In the genomic region with DNA sequence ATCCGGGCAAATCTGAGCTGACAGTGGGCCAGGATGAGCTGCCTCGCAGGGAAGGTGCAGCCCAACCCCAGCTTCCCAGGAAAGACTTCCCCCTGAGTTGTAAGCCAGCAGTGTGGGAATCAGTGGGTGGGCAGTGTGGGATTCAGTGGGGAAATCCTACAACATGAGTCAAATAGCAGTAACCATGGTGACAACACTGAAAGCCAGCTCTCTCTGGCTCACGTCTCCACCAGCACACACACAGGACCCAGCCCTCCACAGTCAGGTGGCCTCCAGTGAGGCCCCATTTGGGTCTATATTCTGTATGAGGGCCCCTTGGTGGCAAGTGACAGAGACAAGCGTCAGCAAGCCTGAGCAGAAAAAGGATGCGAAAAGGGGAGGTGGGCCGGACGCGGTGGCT, we compare ENCODE assay signal across 9 cellular contexts. TPM values are rescaled to one million over a fixed set of nuclear protein-coding genes. Genes with fewer than 3 reads are reported as not detected.
DNase-seq lines count a peak whose midpoint lies in the region; ATAC-seq and TF ChIP-seq lines count a peak whose summit lies in the region.
"Had no signal": no experiment of that assay in that cellular context is flagged by ENCODE, and none has a peak within 500 bp of the region (broad histone marks: within the 10 kb centered on the region; RNA-seq: fewer than 3 reads in every experiment).

No MANE protein-coding gene starts in this region.

- H4K20me1 ChIP-seq in smooth muscle cell (ENCODE audit: low read depth): no peaks in the 10 kb centered on the region

- peak overlapping the region; percentile 75 for H3K9ac ChIP-seq in smooth muscle cell (ENCODE audit: low read depth)

- intact Hi-C loops in adrenal gland (cut with DNase I): no loop called here
- intact Hi-C loops in head of caudate nucleus (cut with DNase I): no loop called here

- ATAC-seq in GM18868 (IDR thresholded peaks at IDR 0.05; ENCODE audit: unreplicated experiment): peak; percentile 40
- ATAC-seq in GM18870 (IDR thresholded peaks at IDR 0.05; ENCODE audit: unreplicated experiment): no peak
- no peak for ATAC-seq in left lobe of liver
- ATAC-seq in HG03025 (IDR thresholded peaks at IDR 0.05; ENCODE audit: low FRiP score, unreplicated experiment): no peak

- DNase-seq in adrenal gland: peak in 2 of 7 donors; percentile 24 to 38
- peak in 41 of 42 donors; percentile 20 to 85 (median 60) for DNase-seq in head of caudate nucleus
- peak; percentile 28 for DNase-seq in smooth muscle cell (lab: John Stamatoyannopoulos, UW; ENCODE audit: unreplicated experiment)
- no peak for DNase-seq in left lobe of liver (ENCODE audit: low spot score)
- DNase-seq in activated CD4-positive, alpha-beta T cell treated with anti-CD3 and anti-CD28 coated beads, Interleukin-2, amount 50 U/mL, for 4 hours: no peak
- DNase-seq: NK-92 treated with Interleukin-12 subunit alpha and Interleukin-12 subunit beta, amount 100 ng/mL, for 24 hours had no signal

- H3K36me3 ChIP-seq in adrenal gland (replicated peaks in 1 of 2) (no peaks in the 10 kb centered on the region), smooth muscle cell (ENCODE audit: low read depth) (no peaks in the 10 kb centered on the region)

- peak overlapping the region; percentile 77 for H3K4me2 ChIP-seq in smooth muscle cell

- TF ChIP-seq POLR2A in adrenal gland (IDR thresholded peaks at IDR 0.05): no peak

- H3K27me3 ChIP-seq in adrenal gland (no peaks in the 10 kb centered on the region), smooth muscle cell (ENCODE audit: low read depth) (no peaks in the 10 kb centered on the region)

- H3K9me3 ChIP-seq in adrenal gland (replicated peaks in 1 of 3) (no peaks in the 10 kb centered on the region), smooth muscle cell (replicated peaks; ENCODE audit: low read depth) (no peaks in the 10 kb centered on the region)

- peaks cover 24% of the 10 kb centered on the region for H3F3A ChIP-seq in smooth muscle cell (ENCODE audit: low read depth)

- 70 to 84% (median 77%) methylated on average over 8 of the region's 8 CpGs for WGBS in adrenal gland, 4 donors
- 58% methylated on average over 8 of the region's 8 CpGs for WGBS in smooth muscle cell (ENCODE audit: low lambda C conversion rate)

- no peak overlapping the region for H2AFZ ChIP-seq in smooth muscle cell (ENCODE audit: low read depth)

- no peak overlapping the region for H3K4me3 ChIP-seq in adrenal gland
- H3K4me3 ChIP-seq in smooth muscle cell: no peak overlapping the region

- peaks cover 8 to 35% of the 10 kb centered on the region in 2 donors for H3K4me1 ChIP-seq in adrenal gland (replicated peaks in 1 of 2)
- peaks cover 36% of the 10 kb centered on the region for H3K4me1 ChIP-seq in smooth muscle cell (ENCODE audit: low read depth)

- no peaks in the 10 kb centered on the region for H3K79me2 ChIP-seq in smooth muscle cell (ENCODE audit: low read depth)

- H3K27ac ChIP-seq in adrenal gland: peak overlapping the region in 3 of 5 donors; percentile 13 to 66 (median 24)
- peak overlapping the region; percentile 95 for H3K27ac ChIP-seq in smooth muscle cell (ENCODE audit: low read depth)

- no peak for TF ChIP-seq CTCF in adrenal gland (IDR thresholded peaks at IDR 0.05)
- no peak for TF ChIP-seq CTCF in smooth muscle cell (IDR thresholded peaks at IDR 0.05; ENCODE audit: borderline replicate concordance, insufficient read depth, poor library complexity, severe bottlenecking)

RNA-seq across cellular contexts. Expression of a gene that starts 6.0 kb away (rescaled TPM):
- total RNA-seq in adrenal gland (100 to 1,000 TPM in 5 of 8 donors, 10 to 100 TPM in 3; 44.3 to 248 (median 120) TPM), smooth muscle cell (166 and 170 TPM in 2 replicates), left lobe of liver (3.9 TPM)
- polyA plus RNA-seq in adrenal gland (100 to 1,000 TPM in 2 of 3 donors, 10 to 100 TPM in 1; 46.6 to 241 (median 174) TPM), smooth muscle cell (201 and 234 TPM in 2 replicates)

Comparison
In these comparisons a context has a peak if more than half of its experiments do, and no peak if none do; other contexts are left out.
1. DNase-seq: peak in head of caudate nucleus (41 of 42) and smooth muscle cell (single experiment); none in left lobe of liver (single experiment) and activated CD4-positive, alpha-beta T cell treated with anti-CD3 and anti-CD28 coated beads, Interleukin-2, amount 50 U/mL, for 4 hours (0 of 2).